23 cellular contexts compared by ENCODE assay signal in the genomic region with DNA sequence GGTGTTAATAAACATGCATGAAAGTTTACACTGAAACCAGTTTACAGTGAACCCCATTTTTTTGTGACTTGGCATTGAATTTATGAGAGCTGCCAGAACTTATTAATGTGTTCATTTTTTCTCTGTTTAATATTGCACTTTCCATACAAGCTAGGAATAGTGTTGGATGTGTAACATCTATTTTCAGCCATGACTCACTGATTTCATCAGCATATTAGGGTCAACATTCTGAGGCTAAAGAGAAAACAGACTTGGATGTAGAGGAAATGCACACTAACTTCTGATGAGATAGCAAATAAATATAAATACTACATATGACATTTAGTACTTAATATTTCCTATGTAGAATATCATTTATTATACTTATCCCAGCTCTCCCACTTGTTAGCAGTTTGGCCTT.
DNase-seq lines count a peak whose midpoint lies in the region; ATAC-seq, FAIRE-seq and TF ChIP-seq lines count a peak whose summit lies in the region.
"Had no signal": no experiment of that assay in that cellular context is flagged by ENCODE, and none has a peak within 500 bp of the region (broad histone marks: within the 10 kb centered on the region; RNA-seq: fewer than 3 reads in every experiment).

No MANE protein-coding gene starts in this region.

- no peak for FAIRE-seq in GM19239 (lab: Jason Lieb, UNC)

- H3K27ac ChIP-seq in breast epithelium (no peak overlapping the region), right atrium auricular region (no peak overlapping the region)
- H3K27ac ChIP-seq in naive thymus-derived CD4-positive, alpha-beta T cell (ENCODE audit: low read depth, low read length), result no peak overlapping the region
- H3K27ac ChIP-seq: heart right ventricle, upper lobe of left lung had no signal

- H3K9me3 Mint-ChIP-seq in MCF 10A (ENCODE audit: unreplicated experiment) (no peaks in the 10 kb centered on the region), CD14-positive monocyte (peaks cover 0 to 2% (median 0%) of the 10 kb centered on the region in 7 donors)
- H3K9me3 Mint-ChIP-seq in naive thymus-derived CD4-positive, alpha-beta T cell, result peaks cover 0 to 7% (median 0%) of the 10 kb centered on the region in 11 donors
- H3K9me3 Mint-ChIP-seq: neural crest cell had no signal

- TF ChIP-seq CTCF in MCF 10A (IDR thresholded peaks at IDR 0.05; ENCODE audit: unreplicated experiment) (no peak), breast epithelium (IDR thresholded peaks at IDR 0.05) (no peak), fibroblast of pulmonary artery (IDR thresholded peaks at IDR 0.05; ENCODE audit: low read length, missing control alignments) (no peak), CD14-positive monocyte (IDR thresholded peaks at IDR 0.05) (no peak), right atrium auricular region (IDR thresholded peaks at IDR 0.05) (no peak)

- H3K36me3 ChIP-seq in breast epithelium (no peaks in the 10 kb centered on the region), right atrium auricular region (no peaks in the 10 kb centered on the region)
- H3K36me3 ChIP-seq in naive thymus-derived CD4-positive, alpha-beta T cell (ENCODE audit: control insufficient read depth in 2 of 3, insufficient read depth in 3 of 3, low read length in 3 of 3), result no peaks in the 10 kb centered on the region
- H3K36me3 ChIP-seq: heart right ventricle, upper lobe of left lung had no signal

- no TSS peak for BruUV-seq in MCF 10A (replicated peaks; lab: Mats Ljungman, UMichigan)

- CTCF ChIA-PET in MCF 10A (lab: Yijun Ruan, JAX), result no interaction called here
- CTCF ChIA-PET in naive thymus-derived CD4-positive, alpha-beta T cell (lab: Charles Lee), result no interaction called here

- POLR2A ChIA-PET in MCF 10A (lab: Yijun Ruan, JAX), result interaction anchor here (1.0 to 1.5 kb wide), 2 partner anchors 28 to 29 kb away, joined by 3 read pairs; no protein-coding TSS in a partner anchor
- POLR2A ChIA-PET in naive thymus-derived CD4-positive, alpha-beta T cell (lab: Charles Lee), result no interaction called here

- H3K4me1 Mint-ChIP-seq in MCF 10A (ENCODE audit: insufficient read depth, unreplicated experiment) (peaks cover 8% of the 10 kb centered on the region), CD14-positive monocyte (no peaks in the 10 kb centered on the region)
- no peaks in the 10 kb centered on the region for H3K4me1 Mint-ChIP-seq in naive thymus-derived CD4-positive, alpha-beta T cell
- H3K4me1 Mint-ChIP-seq: neural crest cell had no signal

- DNase-seq in MCF 10A (ENCODE audit: unreplicated experiment) (peak; percentile 51), breast epithelium (ENCODE audit: low spot score in 2 of 2) (no peak), amniotic epithelial cell (ENCODE audit: low read depth) (peak; percentile 83), fibroblast of pulmonary artery (ENCODE audit: low read depth) (peak; percentile 67), CD14-positive monocyte (ENCODE audit: low spot score) (no peak), right atrium auricular region (ENCODE audit: low spot score) (no peak), GM19239 (ENCODE audit: insufficient read length, low spot score) (no peak)
- DNase-seq in naive thymus-derived CD4-positive, alpha-beta T cell, result no peak
- DNase-seq: 8988T; activated gamma-delta T cell; anterior cingulate cortex; dermis blood vessel endothelial cell; DMS153; heart right ventricle; islet precursor cell; NCI-H2029; NCI-H510A; retina; stimulated activated naive CD4-positive, alpha-beta T cell treated with Interleukin-2 at 50 U/mL for 16 hours; upper lobe of left lung had no signal

- TF ChIP-seq POLR2A in breast epithelium (IDR thresholded peaks at IDR 0.05), result no peak

- H3K4me3 ChIP-seq in breast epithelium (no peak overlapping the region), fibroblast of pulmonary artery (replicated peaks; ENCODE audit: low read depth, low read length) (no peak overlapping the region), right atrium auricular region (no peak overlapping the region)
- no peak overlapping the region for H3K4me3 ChIP-seq in naive thymus-derived CD4-positive, alpha-beta T cell (ENCODE audit: low read length)
- H3K4me3 ChIP-seq: heart right ventricle, upper lobe of left lung had no signal

- H3K27ac Mint-ChIP-seq in MCF 10A (ENCODE audit: low read depth, unreplicated experiment) (peak overlapping the region; percentile 39), CD14-positive monocyte (no peak overlapping the region)
- H3K27ac Mint-ChIP-seq in naive thymus-derived CD4-positive, alpha-beta T cell, result no peak overlapping the region
- H3K27ac Mint-ChIP-seq: T-helper 2 cell treated with Interferon-gamma antibody and Interleukin-4, amounts not matched to agents 5 μg/mL and 100 μg/mL, for 36 hours had no signal

- no peaks in the 10 kb centered on the region for H3K9me3 ChIP-seq in breast epithelium
- no peaks in the 10 kb centered on the region for H3K9me3 ChIP-seq in naive thymus-derived CD4-positive, alpha-beta T cell (ENCODE audit: control insufficient read depth in 2 of 3, low read length in 3 of 3)
- H3K9me3 ChIP-seq in right atrium auricular region, result no peaks in the 10 kb centered on the region
- H3K9me3 ChIP-seq: heart right ventricle, upper lobe of left lung had no signal

- no peaks in the 10 kb centered on the region for H3K4me1 ChIP-seq in breast epithelium
- no peaks in the 10 kb centered on the region for H3K4me1 ChIP-seq in naive thymus-derived CD4-positive, alpha-beta T cell (ENCODE audit: control insufficient read depth in 2 of 2, insufficient read depth in 2 of 2, low read length in 2 of 2)
- H3K4me1 ChIP-seq in right atrium auricular region, result no peaks in the 10 kb centered on the region
- H3K4me1 ChIP-seq: heart right ventricle, upper lobe of left lung had no signal

- H3K27me3 Mint-ChIP-seq in MCF 10A (ENCODE audit: insufficient read depth, unreplicated experiment) (no peaks in the 10 kb centered on the region), CD14-positive monocyte (ENCODE audit: low read depth in 3 of 3) (no peaks in the 10 kb centered on the region)
- H3K27me3 Mint-ChIP-seq in naive thymus-derived CD4-positive, alpha-beta T cell, result peaks cover 0 to 2% (median 0%) of the 10 kb centered on the region in 5 donors

- no peak for ATAC-seq in naive thymus-derived CD4-positive, alpha-beta T cell
- ATAC-seq: activated CD4-positive, CD25-positive, alpha-beta regulatory T cell treated with anti-CD3 and anti-CD28 coated beads, Interleukin-2, amount 50 U/mL, for 24 hours; heart right ventricle had no signal

- intact Hi-C loops in MCF 10A (cut with micrococcal nuclease) (no loop called here), breast epithelium (cut with DNase I; ENCODE audit: low total_unique reads) (no loop called here), CD14-positive monocyte (cut with micrococcal nuclease) (no loop called here)
- intact Hi-C loops in naive thymus-derived CD4-positive, alpha-beta T cell (cut with micrococcal nuclease), result no loop called here

- H3K27me3 ChIP-seq in breast epithelium (no peaks in the 10 kb centered on the region), right atrium auricular region (no peaks in the 10 kb centered on the region)
- no peaks in the 10 kb centered on the region for H3K27me3 ChIP-seq in naive thymus-derived CD4-positive, alpha-beta T cell (ENCODE audit: control insufficient read depth in 2 of 2, insufficient read depth in 2 of 2, low read length in 2 of 2)
- H3K27me3 ChIP-seq: heart right ventricle, upper lobe of left lung had no signal

- H3K4me3 Mint-ChIP-seq in MCF 10A (ENCODE audit: unreplicated experiment), result no peak overlapping the region
- no peak overlapping the region for H3K4me3 Mint-ChIP-seq in naive thymus-derived CD4-positive, alpha-beta T cell
- H3K4me3 Mint-ChIP-seq in CD14-positive monocyte, result no peak overlapping the region
- H3K4me3 Mint-ChIP-seq: neural crest cell; T-helper 2 cell treated with Interferon-gamma antibody and Interleukin-4, amounts not matched to agents 5 μg/mL and 100 μg/mL, for 36 hours had no signal

- H3K36me3 Mint-ChIP-seq in MCF 10A (ENCODE audit: insufficient read depth, unreplicated experiment) (no peaks in the 10 kb centered on the region), CD14-positive monocyte (no peaks in the 10 kb centered on the region)
- no peaks in the 10 kb centered on the region for H3K36me3 Mint-ChIP-seq in naive thymus-derived CD4-positive, alpha-beta T cell

Comparison
In these comparisons a context has a peak if more than half of its experiments do, and no peak if none do; other contexts are left out.
1. DNase-seq: peak in MCF 10A (single experiment), amniotic epithelial cell (single experiment) and fibroblast of pulmonary artery (single experiment); none in breast epithelium (0 of 2), naive thymus-derived CD4-positive, alpha-beta T cell (0 of 9), CD14-positive monocyte (single experiment), right atrium auricular region (single experiment) and GM19239 (single experiment).